Comparison of ENCODE assay signal across 9 cellular contexts in genomic region chr6:25681848-25682247, GRCh38. TPM values are rescaled to one million over a fixed set of nuclear protein-coding genes. Genes with fewer than 3 reads are reported as not detected.
"Had no signal": no experiment of that assay in that cellular context is flagged by ENCODE, and none has a peak within 500 bp of the region (broad histone marks: within the 10 kb centered on the region; RNA-seq: fewer than 3 reads in every experiment).

No MANE protein-coding gene starts in this region.

- H3K4me3 ChIP-seq: K562 had no signal

- H3K27ac Mint-ChIP-seq: IgD-negative memory B cell had no signal

- H3K4me1 Mint-ChIP-seq: IgD-negative memory B cell had no signal

- H3K4me2 ChIP-seq: KMS-11 had no signal

- H3K9ac ChIP-seq: KMS-11 had no signal

- H3K27ac ChIP-seq: HL-60, KMS-11 had no signal

- H3K4me3 Mint-ChIP-seq: IgD-negative memory B cell had no signal

- FAIRE-seq: HTR-8/SVneo, K562 had no signal

- DNase-seq: IMR-90, KG1 had no signal

RNA-seq across cellular contexts. Expression of gene SCGN, which starts 29.8 kb away (rescaled TPM):
- total RNA-seq: HT-29, HT1080, IMR-90, K562 had no signal
- polyA plus RNA-seq: IgD-negative memory B cell, IMR-90, K562 had no signal
